18 cellular contexts compared by ENCODE assay signal in the genomic region with DNA sequence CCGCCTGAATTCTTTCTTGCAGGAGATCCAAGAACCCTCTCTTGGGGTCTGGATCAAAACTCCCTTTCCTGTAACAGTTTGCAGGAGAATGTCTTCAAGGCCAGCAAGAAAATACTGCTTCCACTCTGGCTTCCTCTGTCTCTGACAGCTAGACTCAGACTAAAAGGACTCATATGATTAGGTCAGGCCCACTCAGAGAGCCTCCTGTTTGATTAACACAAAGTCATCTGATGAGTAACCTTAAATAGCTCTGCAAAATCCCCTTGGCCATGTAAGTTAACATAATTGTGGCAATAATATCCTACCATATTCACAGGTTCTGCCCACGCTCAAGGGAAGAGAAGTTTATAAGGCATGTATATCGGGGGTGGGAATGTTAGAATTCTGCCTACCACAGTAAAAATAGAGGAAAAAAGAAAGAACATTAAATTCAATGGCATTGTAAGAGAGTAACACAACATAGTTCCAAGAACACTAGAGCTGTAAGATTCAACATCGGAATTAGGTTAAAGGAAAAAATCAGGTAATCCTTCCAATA. TPM values are rescaled to one million over a fixed set of nuclear protein-coding genes. Genes with fewer than 3 reads are reported as not detected.
DNase-seq lines count a peak whose midpoint lies in the region; ATAC-seq and TF ChIP-seq lines count a peak whose summit lies in the region.
"Had no signal": no experiment of that assay in that cellular context is flagged by ENCODE, and none has a peak within 500 bp of the region (broad histone marks: within the 10 kb centered on the region; RNA-seq: fewer than 3 reads in every experiment).

No MANE protein-coding gene starts in this region.

- no TSS peak for BruUV-seq in IMR-90 (replicated peaks; lab: Mats Ljungman, UMichigan)

- no peak overlapping the region for H4K8ac ChIP-seq in IMR-90 (ENCODE audit: low read depth in 2 of 2, low read length in 2 of 2)

- no peak overlapping the region for H2AFZ ChIP-seq in IMR-90 (replicated peaks; ENCODE audit: low read length, poor library complexity)

- H3K23ac ChIP-seq in IMR-90 (ENCODE audit: low read depth, low read length), result no peak overlapping the region

- ATAC-seq in IMR-90 (ENCODE audit: low read depth) (no peak), left ventricle myocardium superior (peak; percentile 55), gastrocnemius medialis (no peak), HG03108 (IDR thresholded peaks at IDR 0.05; ENCODE audit: unreplicated experiment) (no peak), HG02798 (IDR thresholded peaks at IDR 0.05; ENCODE audit: poor library complexity, unreplicated experiment) (no peak)
- ATAC-seq: GM12878 had no signal

- H3K9me3 ChIP-seq in IMR-90 (ENCODE audit: control insufficient read depth, insufficient read depth, low read length), result no peaks in the 10 kb centered on the region
- H3K9me3 ChIP-seq in gastrocnemius medialis, result no peaks in the 10 kb centered on the region
- H3K9me3 ChIP-seq: HAP-1 had no signal

- TF ChIP-seq CTCF in IMR-90 (conservative IDR thresholded peaks at IDR 0.05; ENCODE audit: low read depth, low read length), result no peak
- no peak for TF ChIP-seq CTCF in gastrocnemius medialis (IDR thresholded peaks at IDR 0.05 in 4 of 5, conservative IDR thresholded peaks at IDR 0.05 in 1 of 5)

- peaks cover 16% of the 10 kb centered on the region for H3K27me3 ChIP-seq in IMR-90 (ENCODE audit: control insufficient read depth, insufficient read depth, low read length)
- H3K27me3 ChIP-seq in gastrocnemius medialis, result no peaks in the 10 kb centered on the region

- H2AK5ac ChIP-seq in IMR-90 (ENCODE audit: low read depth, low read length), result no peak overlapping the region

- TF ChIP-seq POLR2A in IMR-90 (IDR thresholded peaks at IDR 0.05; ENCODE audit: low read depth, low read length) (no peak), gastrocnemius medialis (IDR thresholded peaks at IDR 0.05) (no peak)

- H3K4me3 ChIP-seq in IMR-90 (ENCODE audit: insufficient read depth, low read depth, low read length), result no peak overlapping the region
- H3K4me3 ChIP-seq in gastrocnemius medialis, result no peak overlapping the region
- H3K4me3 ChIP-seq: GM12878, HAP-1 had no signal

- no peak overlapping the region for H3K56ac ChIP-seq in IMR-90 (ENCODE audit: extremely low read depth, insufficient read depth, low read length)

- dilution Hi-C loops in IMR-90 (cut with HindIII; ENCODE audit: low sequenced_read_pairs, unreplicated experiment), result no loop called here

- no peak overlapping the region for H3K18ac ChIP-seq in IMR-90 (ENCODE audit: low read depth, low read length)

- no peaks in the 10 kb centered on the region for H3K79me1 ChIP-seq in IMR-90 (ENCODE audit: low read depth in 1 of 2, low read length in 2 of 2)

- H4K5ac ChIP-seq in IMR-90 (ENCODE audit: low read depth, low read length), result no peak overlapping the region

- no peaks in the 10 kb centered on the region for H3K9me1 ChIP-seq in IMR-90 (ENCODE audit: insufficient read depth, low read length)

- H3K27ac ChIP-seq in IMR-90 (ENCODE audit: insufficient read depth, low read length), result no peak overlapping the region
- H3K27ac ChIP-seq in angular gyrus (ENCODE audit: low read depth, low read length), result peak overlapping the region; percentile 70
- peak overlapping the region; percentile 69 to 77 (median 74) for H3K27ac ChIP-seq in gastrocnemius medialis

- no peak overlapping the region for H2BK5ac ChIP-seq in IMR-90 (ENCODE audit: low read depth, low read length, poor library complexity, severe bottlenecking)

- H4K91ac ChIP-seq in IMR-90 (ENCODE audit: insufficient read depth, low read depth, low read length), result no peak overlapping the region

- no peak overlapping the region for H2BK15ac ChIP-seq in IMR-90 (ENCODE audit: low read depth, low read length)

- no peak overlapping the region for H3K4ac ChIP-seq in IMR-90 (ENCODE audit: low read depth, low read length)

- no peak overlapping the region for H3K14ac ChIP-seq in IMR-90 (replicated peaks; ENCODE audit: low read depth, low read length)

- no peaks in the 10 kb centered on the region for H3K36me3 ChIP-seq in IMR-90 (ENCODE audit: control insufficient read depth, insufficient read depth, low read length)
- no peaks in the 10 kb centered on the region for H3K36me3 ChIP-seq in gastrocnemius medialis
- H3K36me3 ChIP-seq: HAP-1 had no signal

- H2BK20ac ChIP-seq in IMR-90 (ENCODE audit: low read depth, low read length), result no peak overlapping the region

- no peak overlapping the region for H2BK120ac ChIP-seq in IMR-90 (ENCODE audit: low read depth, low read length)

- intact Hi-C loops in IMR-90 (cut with micrococcal nuclease), result no loop called here
- intact Hi-C loops in left ventricle myocardium superior (cut with micrococcal nuclease), result no loop called here
- intact Hi-C loops in gastrocnemius medialis (cut with DNase I; ENCODE audit: low total_unique reads), result no loop called here
- intact Hi-C loops in posterior vena cava (cut with DNase I), result no loop called here

- POLR2A ChIA-PET in IMR-90 (lab: Charles Lee; ENCODE audit: unreplicated experiment), result no interaction called here

- no peak for TF ChIP-seq RAD21 in IMR-90 (IDR thresholded peaks at IDR 0.05; ENCODE audit: low read length)

- H3K4me2 ChIP-seq in IMR-90 (ENCODE audit: low read depth, low read length), result no peak overlapping the region

- H4K20me1 ChIP-seq in IMR-90 (ENCODE audit: insufficient read depth, low read length), result no peaks in the 10 kb centered on the region

- CTCF ChIA-PET in IMR-90 (lab: Yijun Ruan, JAX), result no interaction called here

- in situ Hi-C loops in IMR-90 (cut with MboI; ENCODE audit: low sequenced_read_pairs) (no loop called here), gastrocnemius medialis (cut with MboI; ENCODE audit: low sequenced_read_pairs in 4 of 4) (no loop called here)

- WGBS in IMR-90 (ENCODE audit: extremely low coverage in 2 of 2, insufficient read length in 1 of 2), 2 experiments, result 88% methylated on average over 1 of the region's 4 CpGs; no CpG with 5 or more reads in 1 of the 2 experiments

- peak; percentile 13 for DNase-seq in IMR-90
- no peak for DNase-seq in left ventricle myocardium superior
- DNase-seq in gastrocnemius medialis, result no peak
- DNase-seq in posterior vena cava (ENCODE audit: low spot score), result no peak
- DNase-seq: CD4-positive, CD25-positive, alpha-beta regulatory T cell; DMS53; Kasumi-1; NCI-H1105 treated with DMSO at 0.1 percent for 48 hours; NCI-H1930; NCI-H2171 treated with DMSO at 0.1 percent for 48 hours; NCI-H510A; RPMI8226 had no signal

- no peak overlapping the region for H2AK9ac ChIP-seq in IMR-90 (replicated peaks; ENCODE audit: low read depth, low read length, poor library complexity)

- no peak overlapping the region for H3K9ac ChIP-seq in IMR-90 (ENCODE audit: low read depth, low read length)

- H3K4me1 ChIP-seq in IMR-90 (ENCODE audit: control insufficient read depth, insufficient read depth, low read length), result no peaks in the 10 kb centered on the region
- H3K4me1 ChIP-seq in gastrocnemius medialis, result peaks cover 28 to 39% of the 10 kb centered on the region in 2 donors
- H3K4me1 ChIP-seq: HAP-1 had no signal

TF ChIP-seq in IMR-90, 13 proteins besides CTCF, POLR2A, EP300 and RAD21 (continues in another document):
- no peak for TF ChIP-seq CHD1 (IDR thresholded peaks at IDR 0.05; ENCODE audit: low read depth, low read length)
- TF ChIP-seq SMC3 (IDR thresholded peaks at IDR 0.05; ENCODE audit: low read depth, low read length), result no peak
- no peak for TF ChIP-seq MXI1 (IDR thresholded peaks at IDR 0.05; ENCODE audit: borderline replicate concordance, low read depth, low read length)
- no peak for TF ChIP-seq NFE2L2 (IDR thresholded peaks at IDR 0.05; ENCODE audit: low read depth, low read length)
- TF ChIP-seq RCOR1 (IDR thresholded peaks at IDR 0.05; ENCODE audit: insufficient replicate concordance, low read length), result no peak
- no peak for TF ChIP-seq CEBPB (IDR thresholded peaks at IDR 0.05; ENCODE audit: low read depth, low read length)
- TF ChIP-seq, protein P1, sequence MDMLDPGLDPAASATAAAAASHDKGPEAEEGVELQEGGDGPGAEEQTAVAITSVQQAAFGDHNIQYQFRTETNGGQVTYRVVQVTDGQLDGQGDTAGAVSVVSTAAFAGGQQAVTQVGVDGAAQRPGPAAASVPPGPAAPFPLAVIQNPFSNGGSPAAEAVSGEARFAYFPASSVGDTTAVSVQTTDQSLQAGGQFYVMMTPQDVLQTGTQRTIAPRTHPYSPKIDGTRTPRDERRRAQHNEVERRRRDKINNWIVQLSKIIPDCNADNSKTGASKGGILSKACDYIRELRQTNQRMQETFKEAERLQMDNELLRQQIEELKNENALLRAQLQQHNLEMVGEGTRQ (IDR thresholded peaks at IDR 0.05; ENCODE audit: low read depth, low read length), result no peak
- TF ChIP-seq MAFK (IDR thresholded peaks at IDR 0.05; ENCODE audit: low read depth, low read length), result no peak
- no peak for TF ChIP-seq BHLHE40 (IDR thresholded peaks at IDR 0.05; ENCODE audit: low read depth, low read length)

RNA-seq across cellular contexts. Expression of a gene that starts 20.6 kb away (rescaled TPM):
- total RNA-seq in IMR-90 (2012; rRNA removed), result not detected in 2 replicates
- polyA plus RNA-seq in IMR-90 (2012; rRNA removed), result not detected in 2 replicates
- not detected in 2 replicates for polyA plus RNA-seq in IMR-90 (2012; cell fraction: cytosol; rRNA removed)
- polyA plus RNA-seq in IMR-90 (2012; cell fraction: nucleus; rRNA removed; ENCODE audit: low replicate concordance), result not detected in 2 replicates
- total RNA-seq in left ventricle myocardium superior, result 463 TPM
- 100 to 1,000 TPM in 2 of 4 donors, 10 to 100 TPM in 2; 78.0 to 309 (median 164) TPM for total RNA-seq in gastrocnemius medialis
- 1 to 10 TPM in 1 of 2 donors, under 1 TPM in 1; 0.65 to 1.0 TPM for total RNA-seq in posterior vena cava
- total RNA-seq: CD4-positive, CD25-positive, alpha-beta regulatory T cell; G401; GM12878 had no signal
- polyA plus RNA-seq: CD4-positive, CD25-positive, alpha-beta regulatory T cell; GM12878 had no signal

RNA-seq across cellular contexts. Expression of a gene that starts 37.9 kb away (rescaled TPM):
- total RNA-seq in IMR-90 (2012; rRNA removed) (not detected in 2 replicates), left ventricle myocardium superior (0.12 TPM), gastrocnemius medialis (100 to 1,000 TPM; 197 to 682 (median 397) TPM), posterior vena cava (not detected)
- not detected in 2 replicates for polyA plus RNA-seq in IMR-90 (2012; rRNA removed)
- polyA plus RNA-seq in IMR-90 (2012; cell fraction: cytosol; rRNA removed), result not detected in 2 replicates
- not detected in 2 replicates for polyA plus RNA-seq in IMR-90 (2012; cell fraction: nucleus; rRNA removed; ENCODE audit: low replicate concordance)
- total RNA-seq: CD4-positive, CD25-positive, alpha-beta regulatory T cell; G401; GM12878 had no signal
- polyA plus RNA-seq: CD4-positive, CD25-positive, alpha-beta regulatory T cell; GM12878 had no signal

RNA-seq across cellular contexts. Expression of a gene that starts 49.8 kb away (rescaled TPM):
- total RNA-seq in IMR-90 (2012; rRNA removed) (0.18 and 0.28 TPM in 2 replicates), left ventricle myocardium superior (0.17 TPM), gastrocnemius medialis (1 to 10 TPM in 2 of 4 donors, under 1 TPM in 2; 0.12 to 1.5 (median 1.1) TPM), posterior vena cava (1 to 10 TPM; 1.4 to 2.7 TPM)
- polyA plus RNA-seq in IMR-90 (2012; rRNA removed), result 0.19 TPM in 2 replicates
- polyA plus RNA-seq in IMR-90 (2012; cell fraction: cytosol; rRNA removed), result 0.10 TPM in 1 of 2 replicates, not detected in the other
- 0.17 and 0.45 TPM in 2 replicates for polyA plus RNA-seq in IMR-90 (2012; cell fraction: nucleus; rRNA removed; ENCODE audit: low replicate concordance)

Comparison
In these comparisons a context has a peak if more than half of its experiments do, and no peak if none do; other contexts are left out.
1. RNA of a gene that starts 20.6 kb away (total RNA-seq): 463 TPM in left ventricle myocardium superior (single experiment) and 78.0 to 309 TPM in gastrocnemius medialis; 0.65 to 1.0 TPM in posterior vena cava and not detected in IMR-90; every median in the first group is over 10 times any median in the second.
2. RNA of a gene that starts 37.9 kb away (total RNA-seq): 197 to 682 TPM in gastrocnemius medialis; 0.12 TPM in left ventricle myocardium superior (single experiment), not detected in posterior vena cava and not detected in IMR-90; every median in the first group is over 100 times any median in the second.